Comparison of ENCODE assay signal across 3 cellular contexts in genomic region chr5:115913623-115914400, GRCh38. TPM values are rescaled to one million over a fixed set of nuclear protein-coding genes. Genes with fewer than 3 reads are reported as not detected.
"Had no signal": no experiment of that assay in that cellular context is flagged by ENCODE, and none has a peak within 500 bp of the region (broad histone marks: within the 10 kb centered on the region; RNA-seq: fewer than 3 reads in every experiment).

No MANE protein-coding gene starts in this region.

RNA-seq across cellular contexts. Expression of gene LVRN, which starts 48.5 kb away (rescaled TPM):
- total RNA-seq: activated CD8-positive, alpha-beta T cell treated with anti-CD3 and anti-CD28 coated beads, Interleukin-2, amount 10 ng/mL, durations not matched to agents 7 days and 5 days; natural killer cell treated with Interleukin-12 subunit alpha and Interleukin-12 subunit beta and Interleukin-15 and Interleukin-18, amount 100 ng/mL, for 72 hours had no signal
- polyA plus RNA-seq: immature natural killer cell had no signal
